Comparison of ENCODE assay signal across 25 cellular contexts in the genomic region with DNA sequence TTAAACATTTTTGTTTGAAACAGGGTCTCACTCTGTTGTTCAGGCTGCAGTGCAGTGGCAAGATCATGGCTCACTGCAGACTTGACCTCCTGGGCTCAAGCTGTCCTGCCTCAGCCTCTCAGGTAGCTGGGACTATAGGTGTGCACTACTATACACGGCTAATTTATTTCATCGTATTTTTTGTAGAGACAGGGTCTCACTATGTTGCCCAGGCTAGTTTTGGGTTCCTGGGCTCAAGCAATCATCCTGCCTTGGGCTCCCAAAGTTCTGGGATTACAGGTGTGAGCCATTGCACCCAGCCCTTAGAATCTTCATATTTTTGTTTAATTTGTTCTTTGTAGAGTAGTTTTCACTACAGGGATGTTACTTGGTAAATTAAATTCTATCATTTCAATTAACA.
"Had no signal": no experiment of that assay in that cellular context is flagged by ENCODE, and none has a peak within 500 bp of the region (broad histone marks: within the 10 kb centered on the region; RNA-seq: fewer than 3 reads in every experiment).

No MANE protein-coding gene starts in this region.

- H3K27me3 ChIP-seq: ovary, right atrium auricular region, spleen, transverse colon had no signal

- DNase-seq: activated CD4-positive, alpha-beta memory T cell treated with anti-CD3 and anti-CD28 coated beads, Interleukin-2, amount 10 ng/mL, durations not matched to agents 7 days and 5 days; activated CD4-positive, alpha-beta T cell treated with anti-CD3 and anti-CD28 coated beads for 1 hour; activated CD4-positive, alpha-beta T cell treated with anti-CD3 and anti-CD28 coated beads, Interleukin-2, amount 10 ng/mL, durations not matched to agents 7 days and 5 days; activated CD8-positive, alpha-beta memory T cell treated with anti-CD3 and anti-CD28 coated beads, Interleukin-2, amount 50 U/mL, for 48 hours; activated T-cell treated with anti-CD3 and anti-CD28 coated beads, Interleukin-2, amount 50 U/mL, for 24 hours; amniotic stem cell; cortex of kidney; head of caudate nucleus; hypothalamus; immature natural killer cell; kidney; left colon; mammary epithelial cell; naive B cell; ovary; spleen; transverse colon had no signal

- FAIRE-seq: astrocyte, endothelial cell of umbilical vein, kidney, urothelium cell line had no signal

- H3K27ac ChIP-seq: right atrium auricular region, transverse colon had no signal

- H3K36me3 ChIP-seq: ovary, right atrium auricular region, spleen, transverse colon had no signal

- H3K9me3 ChIP-seq: ovary, right atrium auricular region, spleen, transverse colon had no signal

- H3K27me3 Mint-ChIP-seq: activated CD4-positive, alpha-beta memory T cell treated with anti-CD3 and anti-CD28 coated beads, Interleukin-2, amount 10 ng/mL, durations not matched to agents 7 days and 5 days; activated CD4-positive, alpha-beta T cell treated with anti-CD3 and anti-CD28 coated beads, Interleukin-2, amount 10 ng/mL, durations not matched to agents 7 days and 5 days; activated naive CD8-positive, alpha-beta T cell; activated T-cell treated with anti-CD3 and anti-CD28 coated beads, Interleukin-2, amount 50 U/mL, for 24 hours; naive B cell had no signal

- H3K36me3 Mint-ChIP-seq: activated naive CD8-positive, alpha-beta T cell; immature natural killer cell; naive B cell had no signal

- H3K4me3 ChIP-seq: ovary, right atrium auricular region, SK-N-MC, spleen, transverse colon had no signal

- H3K27ac Mint-ChIP-seq: activated CD4-positive, alpha-beta T cell treated with anti-CD3 and anti-CD28 coated beads, Interleukin-2, amount 10 ng/mL, durations not matched to agents 7 days and 5 days; activated T-cell treated with anti-CD3 and anti-CD28 coated beads, Interleukin-2, amount 50 U/mL, for 24 hours; activated T-helper 2 cell treated with anti-CD3 and anti-CD28 coated beads, Interferon-gamma antibody, Interleukin-2, Interleukin-4, amounts not matched to agents 10 μg/mL and 5 μg/mL and 100 μg/mL, durations not matched to agents 14 hours and 24 hours and 36 hours; immature natural killer cell had no signal

- H3K4me3 Mint-ChIP-seq: activated CD4-positive, alpha-beta memory T cell treated with anti-CD3 and anti-CD28 coated beads, Interleukin-2, amount 10 ng/mL, durations not matched to agents 7 days and 5 days; activated CD4-positive, alpha-beta T cell treated with anti-CD3 and anti-CD28 coated beads, Interleukin-2, amount 10 ng/mL, durations not matched to agents 7 days and 5 days; activated T-cell treated with anti-CD3 and anti-CD28 coated beads, Interleukin-2, amount 50 U/mL, for 24 hours; immature natural killer cell; naive B cell had no signal

- H3K9me3 Mint-ChIP-seq: activated CD4-positive, alpha-beta memory T cell treated with anti-CD3 and anti-CD28 coated beads, Interleukin-2, amount 10 ng/mL, durations not matched to agents 7 days and 5 days; activated T-helper 2 cell treated with anti-CD3 and anti-CD28 coated beads, Interferon-gamma antibody, Interleukin-2, Interleukin-4, amounts not matched to agents 10 μg/mL and 5 μg/mL and 100 μg/mL, durations not matched to agents 14 hours and 24 hours and 36 hours; immature natural killer cell; naive B cell had no signal

- ATAC-seq: esophagus mucosa, left colon had no signal
